12 cellular contexts compared by ENCODE assay signal in genomic region chr15:55281517-55282227, GRCh38. TPM values are rescaled to one million over a fixed set of nuclear protein-coding genes. Genes with fewer than 3 reads are reported as not detected.
DNase-seq lines count a peak whose midpoint lies in the region; ATAC-seq and TF ChIP-seq lines count a peak whose summit lies in the region.
"Had no signal": no experiment of that assay in that cellular context is flagged by ENCODE, and none has a peak within 500 bp of the region (broad histone marks: within the 10 kb centered on the region; RNA-seq: fewer than 3 reads in every experiment).

No MANE protein-coding gene starts in this region.

- H3K9me3 ChIP-seq in tibial artery = no peaks in the 10 kb centered on the region

- POLR2A ChIA-PET in activated CD8-positive, alpha-beta T cell treated with anti-CD3 and anti-CD28 coated beads for 36 hours (lab: Charles Lee) = interaction anchor here (0.7 to 1.8 kb wide), 12 partner anchors 10 to 84 kb away, joined by 3 to 5 read pairs (median 3); partner anchors contain the start of genes PIGB and PIGBOS1

- H3K9me3 Mint-ChIP-seq in activated T-cell treated with anti-CD3 and anti-CD28 coated beads, Interleukin-2, amount 50 U/mL, for 72 hours = no peaks in the 10 kb centered on the region
- H3K9me3 Mint-ChIP-seq in activated CD8-positive, alpha-beta T cell treated with anti-CD3 and anti-CD28 coated beads for 36 hours = no peaks in the 10 kb centered on the region

- no peaks in the 10 kb centered on the region for H3K27me3 Mint-ChIP-seq in activated T-cell treated with anti-CD3 and anti-CD28 coated beads, Interleukin-2, amount 50 U/mL, for 72 hours (ENCODE audit: low read depth)
- H3K27me3 Mint-ChIP-seq in activated CD8-positive, alpha-beta T cell treated with anti-CD3 and anti-CD28 coated beads for 36 hours = no peaks in the 10 kb centered on the region

- ATAC-seq in activated T-cell treated with anti-CD3 and anti-CD28 coated beads, Interleukin-2, amount 50 U/mL, for 72 hours (replicated peaks in 1 of 2) = no peak
- ATAC-seq in activated CD8-positive, alpha-beta T cell treated with anti-CD3 and anti-CD28 coated beads for 36 hours = no peak
- no peak for ATAC-seq in HG02759 (IDR thresholded peaks at IDR 0.05; ENCODE audit: unreplicated experiment)

- peak overlapping the region; percentile 33 to 48 for H3K27ac ChIP-seq in tibial artery

- H3K27me3 ChIP-seq in tibial artery = no peaks in the 10 kb centered on the region

- H3K36me3 Mint-ChIP-seq in activated T-cell treated with anti-CD3 and anti-CD28 coated beads, Interleukin-2, amount 50 U/mL, for 72 hours (ENCODE audit: insufficient read depth in 2 of 2) = peaks cover 16 to 17% of the 10 kb centered on the region in 2 donors
- H3K36me3 Mint-ChIP-seq in activated CD8-positive, alpha-beta T cell treated with anti-CD3 and anti-CD28 coated beads for 36 hours (ENCODE audit: low read depth) = peaks cover 65% of the 10 kb centered on the region

- peaks cover 100% of the 10 kb centered on the region for H3K4me1 Mint-ChIP-seq in activated T-cell treated with anti-CD3 and anti-CD28 coated beads, Interleukin-2, amount 50 U/mL, for 72 hours (ENCODE audit: low read depth)
- peaks cover 96% of the 10 kb centered on the region for H3K4me1 Mint-ChIP-seq in activated CD8-positive, alpha-beta T cell treated with anti-CD3 and anti-CD28 coated beads for 36 hours (ENCODE audit: low read depth)

- H3K27ac Mint-ChIP-seq in activated T-cell treated with anti-CD3 and anti-CD28 coated beads, Interleukin-2, amount 50 U/mL, for 72 hours = peak overlapping the region; percentile 98
- H3K27ac Mint-ChIP-seq in activated CD8-positive, alpha-beta T cell treated with anti-CD3 and anti-CD28 coated beads for 36 hours = peak overlapping the region; percentile 98

- H3K36me3 ChIP-seq in tibial artery = no peaks in the 10 kb centered on the region

- H3K4me3 ChIP-seq in tibial artery = no peak overlapping the region

- TF ChIP-seq CTCF in activated CD8-positive, alpha-beta T cell treated with anti-CD3 and anti-CD28 coated beads for 36 hours (IDR thresholded peaks at IDR 0.05) = no peak
- no peak for TF ChIP-seq CTCF in tibial artery (IDR thresholded peaks at IDR 0.05)

- intact Hi-C loops in activated CD8-positive, alpha-beta T cell treated with anti-CD3 and anti-CD28 coated beads for 36 hours (cut with micrococcal nuclease) = loop anchor here (2.0 kb wide), 1 partner anchor 59 kb away; no protein-coding TSS in a partner anchor
- intact Hi-C loops in tibial artery (cut with DNase I; ENCODE audit: low total_unique reads) = loop anchor here (10.0 kb wide), 1 partner anchor 1307 kb away; the partner anchor contains the start of gene UNC13C

- peaks cover 0 to 45% (median 5%) of the 10 kb centered on the region in 4 donors for H3K4me1 ChIP-seq in tibial artery

- CTCF ChIA-PET in activated CD8-positive, alpha-beta T cell treated with anti-CD3 and anti-CD28 coated beads for 36 hours (lab: Charles Lee) = interaction anchor here (0.7 to 2.2 kb wide), 7 partner anchors 9 to 113 kb away, joined by 3 to 11 read pairs (median 3); no protein-coding TSS in a partner anchor

- DNase-seq in activated T-cell treated with anti-CD3 and anti-CD28 coated beads, Interleukin-2, amount 50 U/mL, for 72 hours = no peak
- no peak for DNase-seq in activated T-cell treated with anti-CD3 and anti-CD28 coated beads, Interleukin-2, amount 50 U/mL, for 1 hour
- no peak for DNase-seq in activated CD8-positive, alpha-beta T cell treated with anti-CD3 and anti-CD28 coated beads for 36 hours
- peak; percentile 30 for DNase-seq in fibroblast of peridontal ligament (ENCODE audit: extremely low read depth)
- no peak for DNase-seq in tibial artery
- DNase-seq in Ammon's horn (ENCODE audit: low spot score) = no peak
- no peak for DNase-seq in DMS153 treated with DMSO at 0.1 percent for 48 hours (lab: John Stamatoyannopoulos, UW; ENCODE audit: unreplicated experiment)
- DNase-seq: GOT3, NCI-H1048, NCI-H748 treated with DMSO at 0.1 percent for 48 hours, retina had no signal

- H3K4me3 Mint-ChIP-seq in activated T-cell treated with anti-CD3 and anti-CD28 coated beads, Interleukin-2, amount 50 U/mL, for 72 hours = peak overlapping the region; percentile 75 to 86
- peak overlapping the region; percentile 28 for H3K4me3 Mint-ChIP-seq in activated CD8-positive, alpha-beta T cell treated with anti-CD3 and anti-CD28 coated beads for 36 hours

RNA-seq across cellular contexts. Expression of gene RAB27A, which starts 7.9 kb away (rescaled TPM):
- total RNA-seq in activated T-cell treated with anti-CD3 and anti-CD28 coated beads, Interleukin-2, amount 50 U/mL, for 72 hours = 100 to 1,000 TPM; 203 to 205 TPM
- total RNA-seq in activated CD8-positive, alpha-beta T cell treated with anti-CD3 and anti-CD28 coated beads for 36 hours = 100 to 1,000 TPM; 122 to 125 TPM

RNA-seq across cellular contexts. Expression of gene PIGBOS1, which starts 37.3 kb away (rescaled TPM):
- 10 to 100 TPM; 13.0 to 14.5 TPM for total RNA-seq in activated T-cell treated with anti-CD3 and anti-CD28 coated beads, Interleukin-2, amount 50 U/mL, for 72 hours
- total RNA-seq in activated CD8-positive, alpha-beta T cell treated with anti-CD3 and anti-CD28 coated beads for 36 hours = 10 to 100 TPM; 10.5 to 13.2 TPM

RNA-seq across cellular contexts. Expression of gene PIGB, which starts 37.4 kb away (rescaled TPM):
- total RNA-seq in activated T-cell treated with anti-CD3 and anti-CD28 coated beads, Interleukin-2, amount 50 U/mL, for 72 hours = 10 to 100 TPM; 27.5 to 32.9 TPM
- 10 to 100 TPM; 14.0 to 17.5 TPM for total RNA-seq in activated CD8-positive, alpha-beta T cell treated with anti-CD3 and anti-CD28 coated beads for 36 hours
